19 cellular contexts compared by ENCODE assay signal in genomic region chr3:120114981-120115380, GRCh38. TPM values are rescaled to one million over a fixed set of nuclear protein-coding genes. Genes with fewer than 3 reads are reported as not detected.
DNase-seq lines count a peak whose midpoint lies in the region; ATAC-seq and TF ChIP-seq lines count a peak whose summit lies in the region.
"Had no signal": no experiment of that assay in that cellular context is flagged by ENCODE, and none has a peak within 500 bp of the region (broad histone marks: within the 10 kb centered on the region; RNA-seq: fewer than 3 reads in every experiment).

No MANE protein-coding gene starts in this region.

- no peaks in the 10 kb centered on the region for H3K27me3 ChIP-seq in breast epithelium
- no peaks in the 10 kb centered on the region for H3K27me3 ChIP-seq in adipocyte (replicated peaks; ENCODE audit: control insufficient read depth, insufficient read depth, low read length)
- H3K27me3 ChIP-seq: Peyer's patch had no signal

- H3K27ac ChIP-seq in breast epithelium, result no peak overlapping the region
- H3K27ac ChIP-seq: Peyer's patch had no signal

- CTCF ChIA-PET in MCF 10A (lab: Yijun Ruan, JAX), result no interaction called here

- TF ChIP-seq CTCF in MCF 10A (IDR thresholded peaks at IDR 0.05; ENCODE audit: unreplicated experiment) (no peak), breast epithelium (IDR thresholded peaks at IDR 0.05) (no peak), fibroblast of mammary gland (conservative IDR thresholded peaks at IDR 0.05; ENCODE audit: control insufficient read depth, insufficient read depth, low read depth, low read length) (no peak)

- no peak overlapping the region for H3K4me3 Mint-ChIP-seq in MCF 10A (ENCODE audit: unreplicated experiment)

- no peak for TF ChIP-seq POLR2A in breast epithelium (IDR thresholded peaks at IDR 0.05)

- H3K9me3 ChIP-seq in breast epithelium, result no peaks in the 10 kb centered on the region
- H3K9me3 ChIP-seq in adipocyte (ENCODE audit: control insufficient read depth, low read length), result no peaks in the 10 kb centered on the region

- H3K4me1 Mint-ChIP-seq in MCF 10A (ENCODE audit: insufficient read depth, unreplicated experiment), result peaks cover 51% of the 10 kb centered on the region

- H3K9ac ChIP-seq in adipocyte (ENCODE audit: low read length), result no peak overlapping the region

- H3K36me3 ChIP-seq in breast epithelium, result no peaks in the 10 kb centered on the region
- H3K36me3 ChIP-seq in adipocyte (ENCODE audit: control insufficient read depth, insufficient read depth, low read length, severe bottlenecking), result no peaks in the 10 kb centered on the region
- H3K36me3 ChIP-seq: Peyer's patch had no signal

- DNase-seq in MCF 10A (ENCODE audit: unreplicated experiment), result no peak
- no peak for DNase-seq in breast epithelium (ENCODE audit: low spot score in 2 of 2)
- DNase-seq in adipocyte (ENCODE audit: low read depth), result peak; percentile 44
- DNase-seq in fibroblast of mammary gland (ENCODE audit: low read depth), result peak; percentile 34
- no peak for DNase-seq in NAMALWA (ENCODE audit: low spot score)
- no peak for DNase-seq in OCI-M1 (lab: John Stamatoyannopoulos, UW)
- DNase-seq in germinal center (ENCODE audit: low spot score), result no peak
- DNase-seq: 8988T, C1 segment of cervical spinal cord, GOT3, KG1, MM.1S, NCI-H1105 treated with DMSO at 0.1 percent for 48 hours, NCI-H187 treated with DMSO at 0.1 percent for 48 hours, NCI-H446, NCI-H748 treated with DMSO at 0.1 percent for 48 hours, Peyer's patch, SIG-M5 had no signal

- no peak overlapping the region for H3K4me3 ChIP-seq in breast epithelium
- no peak overlapping the region for H3K4me3 ChIP-seq in adipocyte (ENCODE audit: low read length)
- H3K4me3 ChIP-seq in fibroblast of mammary gland (ENCODE audit: control insufficient read depth, low read depth, low read length), result no peak overlapping the region
- H3K4me3 ChIP-seq: Peyer's patch had no signal

- H3K36me3 Mint-ChIP-seq in MCF 10A (ENCODE audit: insufficient read depth, unreplicated experiment), result no peaks in the 10 kb centered on the region

- POLR2A ChIA-PET in MCF 10A (lab: Yijun Ruan, JAX), result interaction anchor here (0.8 to 14.5 kb wide), 6 partner anchors 12 to 208 kb away, joined by 3 to 284 read pairs (median 10); partner anchors contain the start of gene GSK3B

- H3K27ac Mint-ChIP-seq in MCF 10A (ENCODE audit: low read depth, unreplicated experiment), result peak overlapping the region; percentile 4

- no peaks in the 10 kb centered on the region for H3K27me3 Mint-ChIP-seq in MCF 10A (ENCODE audit: insufficient read depth, unreplicated experiment)

- peaks cover 7% of the 10 kb centered on the region for H3K9me3 Mint-ChIP-seq in MCF 10A (ENCODE audit: unreplicated experiment)

- ATAC-seq in GM19467 (IDR thresholded peaks at IDR 0.05; ENCODE audit: unreplicated experiment), result no peak

- H3K4me1 ChIP-seq in breast epithelium (no peaks in the 10 kb centered on the region), adipocyte (ENCODE audit: control insufficient read depth, insufficient read depth, low read length) (peaks cover 8% of the 10 kb centered on the region)
- H3K4me1 ChIP-seq: Peyer's patch had no signal

- intact Hi-C loops in MCF 10A (cut with micrococcal nuclease) (no loop called here), breast epithelium (cut with DNase I; ENCODE audit: low total_unique reads) (no loop called here)

- BruUV-seq in MCF 10A (replicated peaks; lab: Mats Ljungman, UMichigan), result no TSS peak

RNA-seq across cellular contexts. Expression of gene GSK3B, which starts 20.7 kb away (rescaled TPM):
- 71.5 and 73.6 TPM in 2 replicates for total RNA-seq in MCF 10A (2022)
- total RNA-seq in breast epithelium, result 10 to 100 TPM; 34.6 to 46.1 (median 42.0) TPM

Comparison
In these comparisons a context has a peak if more than half of its experiments do, and no peak if none do; other contexts are left out.
1. DNase-seq: peak in adipocyte (single experiment) and fibroblast of mammary gland (single experiment); none in MCF 10A (single experiment), breast epithelium (0 of 2), NAMALWA (single experiment), OCI-M1 (single experiment) and germinal center (single experiment).